In genomic region chr3:157290761-157291160, GRCh38 we compare ENCODE assay signal across 17 cellular contexts.
DNase-seq lines count a peak whose midpoint lies in the region; ATAC-seq and TF ChIP-seq lines count a peak whose summit lies in the region.
"Had no signal": no experiment of that assay in that cellular context is flagged by ENCODE, and none has a peak within 500 bp of the region (broad histone marks: within the 10 kb centered on the region; RNA-seq: fewer than 3 reads in every experiment).

No MANE protein-coding gene starts in this region.

- H3K4me2 ChIP-seq in mammary epithelial cell (ENCODE audit: insufficient read depth, low read depth, low read length): no peak overlapping the region

- no peak overlapping the region for H2AFZ ChIP-seq in mammary epithelial cell (ENCODE audit: low read depth, low read length)

- in situ Hi-C loops in mammary epithelial cell (cut with MboI; ENCODE audit: low sequenced_read_pairs in 2 of 2): no loop called here

- H3K79me2 ChIP-seq in mammary epithelial cell (ENCODE audit: insufficient read depth, low read length): no peaks in the 10 kb centered on the region

- H3K9me3 ChIP-seq in mammary epithelial cell (replicated peaks; ENCODE audit: insufficient read depth, low read length): no peaks in the 10 kb centered on the region
- H3K9me3 ChIP-seq: SJCRH30, spleen had no signal

- TF ChIP-seq CTCF in MCF 10A (IDR thresholded peaks at IDR 0.05; ENCODE audit: unreplicated experiment) (no peak), mammary epithelial cell (conservative IDR thresholded peaks at IDR 0.05 in 1 of 2, IDR thresholded peaks at IDR 0.05 in 1 of 2; ENCODE audit: extremely low read depth in 1 of 2, insufficient read depth in 1 of 2, low read depth in 1 of 2, low read length in 2 of 2) (no peak)

- H3K27me3 Mint-ChIP-seq in MCF 10A (ENCODE audit: insufficient read depth, unreplicated experiment): no peaks in the 10 kb centered on the region
- H3K27me3 Mint-ChIP-seq: activated CD8-positive, alpha-beta T cell treated with anti-CD3 and anti-CD28 coated beads for 36 hours; brain had no signal

- intact Hi-C loops in MCF 10A (cut with micrococcal nuclease) (no loop called here), mammary epithelial cell (cut with micrococcal nuclease) (no loop called here), left cardiac atrium (cut with DNase I) (no loop called here), cardiac septum (cut with DNase I) (no loop called here)

- no peaks in the 10 kb centered on the region for H3K36me3 Mint-ChIP-seq in MCF 10A (ENCODE audit: insufficient read depth, unreplicated experiment)
- H3K36me3 Mint-ChIP-seq: brain had no signal

- dilution Hi-C loops in mammary epithelial cell (cut with HindIII; ENCODE audit: low sequenced_read_pairs): no loop called here

- H3K27me3 ChIP-seq in mammary epithelial cell (ENCODE audit: insufficient read depth, low read length): no peaks in the 10 kb centered on the region
- H3K27me3 ChIP-seq: SJCRH30, spleen had no signal

- H3K4me3 ChIP-seq in mammary epithelial cell (replicated peaks in 1 of 3; ENCODE audit: insufficient read depth in 1 of 3, low read depth in 2 of 3, low read length in 3 of 3): no peak overlapping the region
- H3K4me3 ChIP-seq: SJCRH30, spleen had no signal

- no peaks in the 10 kb centered on the region for H3K4me1 ChIP-seq in mammary epithelial cell (ENCODE audit: insufficient read depth, low read length)
- H3K4me1 ChIP-seq: spleen had no signal

- POLR2A ChIA-PET in MCF 10A (lab: Yijun Ruan, JAX): no interaction called here

- no peaks in the 10 kb centered on the region for H3K36me3 ChIP-seq in mammary epithelial cell (ENCODE audit: insufficient read depth, low read length)
- H3K36me3 ChIP-seq: SJCRH30, spleen had no signal

- ATAC-seq in left cardiac atrium: no peak
- ATAC-seq in HG02610 (IDR thresholded peaks at IDR 0.05; ENCODE audit: unreplicated experiment): no peak
- ATAC-seq: activated CD8-positive, alpha-beta T cell treated with anti-CD3 and anti-CD28 coated beads for 36 hours; effector memory CD8-positive, alpha-beta T cell; left ventricle myocardium superior had no signal

- DNase-seq in MCF 10A (ENCODE audit: unreplicated experiment) (peak; percentile 67), mammary epithelial cell (no peak), astrocyte of the hippocampus (ENCODE audit: low read depth, low spot score) (peak; percentile 38), hepatic stellate cell (ENCODE audit: low spot score) (peak; percentile 32), left cardiac atrium (no peak), medulla oblongata (ENCODE audit: extremely low spot score) (no peak), cardiac septum (ENCODE audit: low spot score) (no peak)
- DNase-seq: activated CD8-positive, alpha-beta T cell treated with anti-CD3 and anti-CD28 coated beads for 36 hours; activated effector memory CD4-positive, alpha-beta T cell treated with Interleukin-2 at 50 U/mL for 16 hours; effector memory CD8-positive, alpha-beta T cell; left ventricle myocardium superior; NCI-H1930; SJCRH30; spleen had no signal

- no peaks in the 10 kb centered on the region for H4K20me1 ChIP-seq in mammary epithelial cell (ENCODE audit: insufficient read depth, low read length)

- no peak overlapping the region for H3K9ac ChIP-seq in mammary epithelial cell (ENCODE audit: insufficient read depth, low read length)

- H3K4me1 Mint-ChIP-seq in MCF 10A (ENCODE audit: insufficient read depth, unreplicated experiment): peaks cover 11% of the 10 kb centered on the region

- H3K27ac ChIP-seq in mammary epithelial cell (ENCODE audit: insufficient read depth, low read depth, low read length): no peak overlapping the region
- H3K27ac ChIP-seq: 22Rv1, SJCRH30, spleen had no signal

- H3K4me3 Mint-ChIP-seq in MCF 10A (ENCODE audit: unreplicated experiment): no peak overlapping the region
- H3K4me3 Mint-ChIP-seq: activated CD8-positive, alpha-beta T cell treated with anti-CD3 and anti-CD28 coated beads for 36 hours; brain; effector memory CD8-positive, alpha-beta T cell had no signal

- peak overlapping the region; percentile 61 for H3K27ac Mint-ChIP-seq in MCF 10A (ENCODE audit: low read depth, unreplicated experiment)
- H3K27ac Mint-ChIP-seq: activated CD8-positive, alpha-beta T cell treated with anti-CD3 and anti-CD28 coated beads for 36 hours; effector memory CD8-positive, alpha-beta T cell had no signal

- 25% methylated on average over 2 of the region's 2 CpGs for WGBS in mammary epithelial cell (ENCODE audit: low coverage, missing lambda C conversion rate)

- CTCF ChIA-PET in MCF 10A (lab: Yijun Ruan, JAX) (no interaction called here), mammary epithelial cell (lab: Charles Lee; ENCODE audit: low non-redundant PET) (no interaction called here)

- BruUV-seq in MCF 10A (replicated peaks; lab: Mats Ljungman, UMichigan) (no TSS peak), mammary epithelial cell (replicated peaks; lab: Mats Ljungman, UMichigan) (no TSS peak)

- H3K9me3 Mint-ChIP-seq in MCF 10A (ENCODE audit: unreplicated experiment): no peaks in the 10 kb centered on the region
- H3K9me3 Mint-ChIP-seq: activated CD8-positive, alpha-beta T cell treated with anti-CD3 and anti-CD28 coated beads for 36 hours; brain; effector memory CD8-positive, alpha-beta T cell had no signal

Comparison
In these comparisons a context has a peak if more than half of its experiments do, and no peak if none do; other contexts are left out.
1. DNase-seq: peak in MCF 10A (single experiment), astrocyte of the hippocampus (single experiment) and hepatic stellate cell (single experiment); none in mammary epithelial cell (single experiment), left cardiac atrium (single experiment), medulla oblongata (single experiment) and cardiac septum (single experiment).